3 cellular contexts compared by ENCODE assay signal in the genomic region with DNA sequence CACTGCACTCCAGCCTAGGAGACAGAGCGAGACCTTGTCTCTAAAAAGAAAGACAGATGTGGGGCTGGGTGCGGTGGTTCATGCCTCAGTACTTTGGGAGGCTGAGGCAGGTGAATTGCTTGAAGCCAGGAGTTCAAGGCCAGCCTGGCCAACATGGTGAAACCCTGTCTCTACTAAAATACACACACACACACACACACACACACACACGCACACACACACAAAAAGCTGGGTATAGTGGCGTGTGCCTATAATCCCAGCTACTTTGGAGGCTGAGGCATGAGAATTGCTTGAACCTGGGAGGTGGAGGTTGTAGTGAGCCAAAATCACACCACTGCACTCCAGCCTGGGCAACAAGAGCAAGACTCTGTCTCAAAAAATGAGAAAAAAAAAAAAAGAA. TPM values are rescaled to one million over a fixed set of nuclear protein-coding genes. Genes with fewer than 3 reads are reported as not detected.
"Had no signal": no experiment of that assay in that cellular context is flagged by ENCODE, and none has a peak within 500 bp of the region (broad histone marks: within the 10 kb centered on the region; RNA-seq: fewer than 3 reads in every experiment).

No MANE protein-coding gene starts in this region.

RNA-seq across cellular contexts. Expression of gene SLC5A2, which starts 1.1 kb away (rescaled TPM):
- total RNA-seq: activated T-cell treated with anti-CD3 and anti-CD28 coated beads, Interleukin-2, amount 50 U/mL, for 72 hours; gastrocnemius medialis; T-helper 2 cell treated with Interferon-gamma antibody and Interleukin-4, amounts not matched to agents 100 ng/mL and 5 ng/mL, for 36 hours had no signal
